Comparison of ENCODE assay signal across 7 cellular contexts in the genomic region with DNA sequence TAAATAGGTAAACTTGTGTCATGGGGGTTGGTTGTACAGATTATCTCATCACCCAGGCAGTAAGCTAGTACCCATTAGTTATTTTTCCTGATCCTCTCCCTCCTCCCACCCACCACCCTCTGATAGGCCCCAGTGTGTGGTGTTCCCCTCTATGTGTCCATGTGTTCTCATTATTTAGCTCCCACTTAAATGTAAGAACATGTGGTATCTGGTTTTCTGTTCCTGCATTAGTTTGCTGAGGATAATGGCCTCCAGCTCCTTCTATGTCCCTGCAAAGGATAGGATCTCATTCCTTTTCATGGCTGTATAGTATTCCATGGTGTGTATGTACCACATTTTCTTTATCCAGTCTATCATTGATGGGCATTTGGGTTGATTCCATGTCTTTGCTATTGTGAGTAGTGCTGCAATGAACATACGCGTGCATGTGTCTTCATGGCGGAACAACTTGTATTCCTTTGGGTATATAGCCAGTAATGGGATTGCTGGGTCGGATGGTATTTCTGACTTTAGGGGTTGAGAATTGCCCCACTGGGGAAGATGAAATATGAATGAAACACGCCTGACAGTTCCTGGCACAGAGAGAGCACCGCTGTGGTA. TPM values are rescaled to one million over a fixed set of nuclear protein-coding genes. Genes with fewer than 3 reads are reported as not detected.
A peak's percentile ranks its signal among the peaks of the same experiment; 100 is the strongest.
DNase-seq lines count a peak whose midpoint lies in the region; TF ChIP-seq lines count a peak whose summit lies in the region.
"Not testable (repeated sequence)": the region's sequence is repeated elsewhere in the genome, so short reads cannot be mapped to it uniquely, and the experiment has no call there.

No MANE protein-coding gene starts in this region.

- not testable (repeated sequence) for H3K4me3 Mint-ChIP-seq in CD8-positive, alpha-beta memory T cell; activated naive CD8-positive, alpha-beta T cell; chondrocyte (ENCODE audit: unreplicated experiment)
- H3K4me3 Mint-ChIP-seq in activated CD4-positive, alpha-beta memory T cell treated with anti-CD3 and anti-CD28 coated beads, Interleukin-2, amount 10 ng/mL, durations not matched to agents 7 days and 5 days = peak overlapping the region; percentile 14

- not testable (repeated sequence) for H3K9ac ChIP-seq in mesendoderm (ENCODE audit: low read length)

- not testable (repeated sequence) for H3K9me3 Mint-ChIP-seq in CD8-positive, alpha-beta memory T cell; activated CD4-positive, alpha-beta memory T cell treated with anti-CD3 and anti-CD28 coated beads, Interleukin-2, amount 10 ng/mL, durations not matched to agents 7 days and 5 days; activated naive CD8-positive, alpha-beta T cell (ENCODE audit: low read depth); chondrocyte (ENCODE audit: low read depth)

- H3K79me2 ChIP-seq in mesendoderm (ENCODE audit: control insufficient read depth, insufficient read depth, low read length) = not testable (repeated sequence)

- H3K36me3 ChIP-seq in CD8-positive, alpha-beta memory T cell (ENCODE audit: insufficient read depth, low read length); mesendoderm (ENCODE audit: control insufficient read depth, insufficient read depth, low read length): not testable (repeated sequence)

- not testable (repeated sequence) for H2BK120ac ChIP-seq in mesendoderm (ENCODE audit: low read depth, low read length)

- not testable (repeated sequence) for H3K23ac ChIP-seq in mesendoderm (ENCODE audit: low read length)

- not testable (repeated sequence) for H3K4me1 ChIP-seq in CD8-positive, alpha-beta memory T cell (ENCODE audit: insufficient read depth, low read length); mesendoderm (ENCODE audit: control insufficient read depth, low read depth, low read length)

- H3K56ac ChIP-seq in mesendoderm (ENCODE audit: low read length) = not testable (repeated sequence)

- not testable (repeated sequence) for H2AK5ac ChIP-seq in mesendoderm (ENCODE audit: low read length)

- not testable (repeated sequence) for H3K4me2 ChIP-seq in mesendoderm (ENCODE audit: low read length)

- H3K18ac ChIP-seq in mesendoderm (ENCODE audit: low read length) = not testable (repeated sequence)

- H3K79me1 ChIP-seq in mesendoderm (ENCODE audit: low read length) = not testable (repeated sequence)

- not testable (repeated sequence) for H3K4ac ChIP-seq in mesendoderm (ENCODE audit: low read depth, low read length)

- POLR2A ChIA-PET in CD8-positive, alpha-beta memory T cell (lab: Charles Lee); RWPE1 (lab: Yijun Ruan, JAX; ENCODE audit: low non-redundant PET): not testable (repeated sequence)
- POLR2A ChIA-PET in activated CD4-positive, alpha-beta memory T cell treated with anti-CD3 and anti-CD28 coated beads, Interleukin-2, amount 10 ng/mL, durations not matched to agents 7 days and 5 days (lab: Charles Lee) = interaction anchor here (0.6 to 1.9 kb wide), 6 partner anchors 10 to 150 kb away, joined by 3 to 7 read pairs (median 3); a partner anchor contains a TSS

- CTCF ChIA-PET in CD8-positive, alpha-beta memory T cell (lab: Charles Lee) = interaction anchor here (1.1 kb wide), 1 partner anchor 36 kb away, joined by 3 read pairs; a partner anchor contains a TSS
- CTCF ChIA-PET in RWPE1 (lab: Yijun Ruan, JAX) = interaction anchor here (0.7 to 1.0 kb wide), 2 partner anchors 18 to 163 kb away, joined by 3 read pairs; no protein-coding TSS in a partner anchor
- CTCF ChIA-PET in activated CD4-positive, alpha-beta memory T cell treated with anti-CD3 and anti-CD28 coated beads, Interleukin-2, amount 10 ng/mL, durations not matched to agents 7 days and 5 days (lab: Charles Lee) = interaction anchor here (0.9 to 1.5 kb wide), 4 partner anchors 36 to 171 kb away, joined by 3 to 5 read pairs (median 4); a partner anchor contains a TSS

- H3K4me3 ChIP-seq in CD8-positive, alpha-beta memory T cell (ENCODE audit: low read length); mesendoderm (ENCODE audit: low read length): not testable (repeated sequence)

- not testable (repeated sequence) for H2BK15ac ChIP-seq in mesendoderm (replicated peaks; ENCODE audit: low read depth)

- H3K4me1 Mint-ChIP-seq in CD8-positive, alpha-beta memory T cell = peaks cover 8 to 24% (median 9%) of the 10 kb centered on the region in 3 donors
- H3K4me1 Mint-ChIP-seq in activated CD4-positive, alpha-beta memory T cell treated with anti-CD3 and anti-CD28 coated beads, Interleukin-2, amount 10 ng/mL, durations not matched to agents 7 days and 5 days = peaks cover 31% of the 10 kb centered on the region
- H3K4me1 Mint-ChIP-seq in activated naive CD8-positive, alpha-beta T cell (ENCODE audit: low read depth) = peaks cover 14% of the 10 kb centered on the region
- H3K4me1 Mint-ChIP-seq in chondrocyte (ENCODE audit: low read depth) = peaks cover 51% of the 10 kb centered on the region

- not testable (repeated sequence) for H4K8ac ChIP-seq in mesendoderm (ENCODE audit: low read depth, low read length)

- not testable (repeated sequence) for H3K27me3 ChIP-seq in CD8-positive, alpha-beta memory T cell (ENCODE audit: insufficient read depth, low read length, poor library complexity, severe bottlenecking); mesendoderm (ENCODE audit: insufficient read depth, low read length, poor library complexity)

- not testable (repeated sequence) for H3K9me3 ChIP-seq in CD8-positive, alpha-beta memory T cell (ENCODE audit: low read length)

- not testable (repeated sequence) for H3K27ac ChIP-seq in CD8-positive, alpha-beta memory T cell (ENCODE audit: low read depth, low read length)
- H3K27ac ChIP-seq in RWPE1 = peak overlapping the region; percentile 80
- H3K27ac ChIP-seq in mesendoderm (ENCODE audit: low read depth, low read length) = peak overlapping the region; percentile 31

- H3K27ac Mint-ChIP-seq in CD8-positive, alpha-beta memory T cell = peak overlapping the region in 5 of 8 donors; percentile 1 to 73 (median 59)
- H3K27ac Mint-ChIP-seq in activated CD4-positive, alpha-beta memory T cell treated with anti-CD3 and anti-CD28 coated beads, Interleukin-2, amount 10 ng/mL, durations not matched to agents 7 days and 5 days = peak overlapping the region; percentile 49
- peak overlapping the region; percentile 29 for H3K27ac Mint-ChIP-seq in activated naive CD8-positive, alpha-beta T cell
- peak overlapping the region; percentile 73 for H3K27ac Mint-ChIP-seq in chondrocyte (ENCODE audit: unreplicated experiment)

- not testable (repeated sequence) for H4K5ac ChIP-seq in mesendoderm (ENCODE audit: low read length)

- not testable (repeated sequence) for DNase-seq in CD8-positive, alpha-beta memory T cell; RWPE1 (ENCODE audit: low spot score); activated CD4-positive, alpha-beta memory T cell treated with anti-CD3 and anti-CD28 coated beads, Interleukin-2, amount 10 ng/mL, durations not matched to agents 7 days and 5 days; chondrocyte (ENCODE audit: low spot score); mesendoderm
- DNase-seq in renal cortical epithelial cell (ENCODE audit: low read depth) = peak; percentile 27

- not testable (repeated sequence) for H3K27me3 Mint-ChIP-seq in CD8-positive, alpha-beta memory T cell; activated CD4-positive, alpha-beta memory T cell treated with anti-CD3 and anti-CD28 coated beads, Interleukin-2, amount 10 ng/mL, durations not matched to agents 7 days and 5 days; activated naive CD8-positive, alpha-beta T cell; chondrocyte (ENCODE audit: low read depth)

- no CpG with 5 or more reads among the region's 6 CpGs for WGBS in mesendoderm (ENCODE audit: extremely low coverage, insufficient coverage, low lambda C conversion rate)

- not testable (repeated sequence) for TF ChIP-seq CTCF in RWPE1 (conservative IDR thresholded peaks at IDR 0.05; ENCODE audit: low read depth); chondrocyte (IDR thresholded peaks at IDR 0.05)

- H2BK5ac ChIP-seq in mesendoderm (ENCODE audit: low read length) = not testable (repeated sequence)

- H3K36me3 Mint-ChIP-seq in CD8-positive, alpha-beta memory T cell = peaks cover 5 to 42% (median 6%) of the 10 kb centered on the region in 3 donors
- H3K36me3 Mint-ChIP-seq in activated CD4-positive, alpha-beta memory T cell treated with anti-CD3 and anti-CD28 coated beads, Interleukin-2, amount 10 ng/mL, durations not matched to agents 7 days and 5 days (ENCODE audit: low read depth) = peaks cover 41% of the 10 kb centered on the region
- H3K36me3 Mint-ChIP-seq in activated naive CD8-positive, alpha-beta T cell = peaks cover 15% of the 10 kb centered on the region
- H3K36me3 Mint-ChIP-seq in chondrocyte (ENCODE audit: low read depth) = peaks cover 19% of the 10 kb centered on the region

RNA-seq across cellular contexts. Expression of a gene that starts 36.0 kb away (rescaled TPM):
- 10 to 100 TPM; 53.6 to 60.1 TPM for total RNA-seq in CD8-positive, alpha-beta memory T cell
- polyA plus RNA-seq in CD8-positive, alpha-beta memory T cell = 7.4 TPM
- 10 to 100 TPM; 66.8 to 69.4 TPM for total RNA-seq in activated CD4-positive, alpha-beta memory T cell treated with anti-CD3 and anti-CD28 coated beads, Interleukin-2, amount 10 ng/mL, durations not matched to agents 7 days and 5 days
- 40.3 to 46.5 TPM (median 41.6 TPM) in 3 replicates for total RNA-seq in chondrocyte
- 18.7 TPM for polyA plus RNA-seq in mesendoderm (2013, experiment 1 of 2)
- polyA plus RNA-seq in mesendoderm (2013, experiment 2 of 2) = 18.7 TPM
- total RNA-seq in renal cortical epithelial cell = 35.8 and 493 TPM in 2 replicates
